8 cellular contexts compared by ENCODE assay signal in genomic region chr15:39781967-39782292, GRCh38. TPM values are rescaled to one million over a fixed set of nuclear protein-coding genes. Genes with fewer than 3 reads are reported as not detected.
DNase-seq lines count a peak whose midpoint lies in the region; ATAC-seq and TF ChIP-seq lines count a peak whose summit lies in the region.

No MANE protein-coding gene starts in this region.

- in situ Hi-C loops in astrocyte of the cerebellum (cut with HindIII; ENCODE audit: low sequenced_read_pairs): loop anchor here (25.0 kb wide), 1 partner anchor 230 kb away; no protein-coding TSS in a partner anchor

- peak overlapping the region; percentile 78 for H3K4me3 ChIP-seq in astrocyte of the cerebellum (ENCODE audit: low read depth, low read length)
- H3K4me3 ChIP-seq in vagina: peak overlapping the region; percentile 65 to 77

- peak overlapping the region; percentile 74 for H3K27ac Mint-ChIP-seq in stimulated activated naive CD8-positive, alpha-beta T cell treated with anti-CD3 and anti-CD28 coated beads, Interleukin-15, Interleukin-2, amounts not matched to agents 100 ng/mL and 50 ng/mL, for 24 hours
- peak overlapping the region; percentile 74 for H3K27ac Mint-ChIP-seq in memory B cell

- H3K4me1 Mint-ChIP-seq in stimulated activated naive CD8-positive, alpha-beta T cell treated with anti-CD3 and anti-CD28 coated beads, Interleukin-15, Interleukin-2, amounts not matched to agents 100 ng/mL and 50 ng/mL, for 24 hours (ENCODE audit: low read depth): peaks cover 60% of the 10 kb centered on the region
- peaks cover 18% of the 10 kb centered on the region for H3K4me1 Mint-ChIP-seq in memory B cell

- DNase-seq in stimulated activated naive CD8-positive, alpha-beta T cell treated with anti-CD3 and anti-CD28 coated beads, Interleukin-15, Interleukin-2, amounts not matched to agents 100 U/mL and 50 U/mL, for 24 hours: no peak
- DNase-seq in astrocyte of the cerebellum (ENCODE audit: low read depth) (no peak), memory B cell (ENCODE audit: low spot score in 2 of 2) (no peak), vagina (ENCODE audit: extremely low spot score in 2 of 2) (no peak), AG20443 (ENCODE audit: low spot score) (no peak), SW 1271 (lab: John Stamatoyannopoulos, UW) (no peak)

- ATAC-seq in stimulated activated naive CD8-positive, alpha-beta T cell treated with anti-CD3 and anti-CD28 coated beads, Interleukin-15, Interleukin-2, amounts not matched to agents 100 U/mL and 50 U/mL, for 24 hours: no peak
- ATAC-seq in memory B cell (ENCODE audit: low read depth): no peak
- no peak for ATAC-seq in HG03159 (IDR thresholded peaks at IDR 0.05; ENCODE audit: unreplicated experiment)

- TF ChIP-seq CTCF in astrocyte of the cerebellum (IDR thresholded peaks at IDR 0.05; ENCODE audit: low read depth, low read length, missing control alignments): no peak
- no peak for TF ChIP-seq CTCF in vagina (IDR thresholded peaks at IDR 0.05)

- intact Hi-C loops in vagina (cut with DNase I): no loop called here

- peak overlapping the region; percentile 85 for H3K4me3 Mint-ChIP-seq in stimulated activated naive CD8-positive, alpha-beta T cell treated with anti-CD3 and anti-CD28 coated beads, Interleukin-15, Interleukin-2, amounts not matched to agents 100 ng/mL and 50 ng/mL, for 24 hours
- H3K4me3 Mint-ChIP-seq in memory B cell: peak overlapping the region; percentile 98

- H3K27ac ChIP-seq in vagina: peak overlapping the region; percentile 53

- no peaks in the 10 kb centered on the region for H3K36me3 Mint-ChIP-seq in stimulated activated naive CD8-positive, alpha-beta T cell treated with anti-CD3 and anti-CD28 coated beads, Interleukin-15, Interleukin-2, amounts not matched to agents 100 ng/mL and 50 ng/mL, for 24 hours (ENCODE audit: low read depth)
- peaks cover 1% of the 10 kb centered on the region for H3K36me3 Mint-ChIP-seq in memory B cell

- H3K27me3 Mint-ChIP-seq in stimulated activated naive CD8-positive, alpha-beta T cell treated with anti-CD3 and anti-CD28 coated beads, Interleukin-15, Interleukin-2, amounts not matched to agents 100 ng/mL and 50 ng/mL, for 24 hours: no peaks in the 10 kb centered on the region
- peaks cover 4% of the 10 kb centered on the region for H3K27me3 Mint-ChIP-seq in memory B cell

- H3K9me3 ChIP-seq in vagina: no peaks in the 10 kb centered on the region

- no peaks in the 10 kb centered on the region for H3K27me3 ChIP-seq in vagina

- peaks cover 26% of the 10 kb centered on the region for H3K4me1 ChIP-seq in vagina

- H3K36me3 ChIP-seq in vagina: no peaks in the 10 kb centered on the region

- TF ChIP-seq POLR2A in vagina (IDR thresholded peaks at IDR 0.05): no peak

- H3K9me3 Mint-ChIP-seq in stimulated activated naive CD8-positive, alpha-beta T cell treated with anti-CD3 and anti-CD28 coated beads, Interleukin-15, Interleukin-2, amounts not matched to agents 100 ng/mL and 50 ng/mL, for 24 hours: no peaks in the 10 kb centered on the region
- H3K9me3 Mint-ChIP-seq in memory B cell: no peaks in the 10 kb centered on the region

RNA-seq across cellular contexts. Expression of gene FSIP1, which starts 0.7 kb away (rescaled TPM):
- 0.98 TPM for total RNA-seq in vagina
